Comparison of ENCODE assay signal across 1 cellular context in the genomic region with DNA sequence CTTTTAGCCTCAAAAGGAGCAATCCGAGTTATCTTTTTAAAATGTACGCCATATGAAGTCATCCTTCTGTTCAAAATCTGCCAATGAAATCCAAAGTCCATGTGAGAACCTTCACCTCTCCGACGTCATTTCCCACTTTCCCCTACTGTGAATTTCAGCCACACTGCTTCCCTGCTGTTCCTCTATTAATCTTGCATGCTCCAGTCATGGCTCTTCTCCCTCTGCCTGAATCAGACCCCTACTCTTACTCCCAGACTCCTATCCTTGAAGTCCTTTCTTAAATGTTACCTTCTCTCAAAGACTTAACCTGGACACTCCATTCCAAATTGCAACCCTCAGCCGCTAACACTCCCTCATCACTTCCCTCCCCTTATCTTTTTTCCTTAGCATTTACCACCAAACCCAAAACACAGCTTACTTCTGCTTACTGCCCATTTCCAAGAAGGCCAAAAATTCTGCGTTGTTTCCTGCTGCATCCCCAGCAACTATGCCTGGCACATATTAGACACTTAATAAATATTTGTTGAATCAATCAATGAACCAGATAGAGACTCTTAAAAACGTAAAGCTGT.
TF ChIP-seq lines count a peak whose summit lies in the region.

No MANE protein-coding gene starts in this region.

TF ChIP-seq in SK-N-SH, 30 proteins besides CTCF, POLR2A, EP300 and RAD21 (continued from another document):
- TF ChIP-seq MAX (IDR thresholded peaks at IDR 0.05; ENCODE audit: low read depth): peak; percentile 18; the same call in 1 of the 2 replicates
- TF ChIP-seq RXRA (IDR thresholded peaks at IDR 0.05; ENCODE audit: borderline replicate concordance, low read depth): no peak
- TF ChIP-seq FOXM1 (IDR thresholded peaks at IDR 0.05; ENCODE audit: low read depth): no peak
- TF ChIP-seq MXI1 (IDR thresholded peaks at IDR 0.05; ENCODE audit: low read depth, low read length): peak; percentile 56
- TF ChIP-seq GATA2 (CRISPR knock-in tag; IDR thresholded peaks at IDR 0.05): no peak
- TF ChIP-seq POLR2AphosphoS5 (IDR thresholded peaks at IDR 0.05; ENCODE audit: low read depth, low read length): 0 out of 2 replicates have a peak, but pooled peaks have one; percentile 37
- TF ChIP-seq NFIC (IDR thresholded peaks at IDR 0.05; ENCODE audit: borderline replicate concordance): no peak
- TF ChIP-seq YY1 (IDR thresholded peaks at IDR 0.05; ENCODE audit: low read depth): peak; percentile 20; the same call in 1 of the 2 replicates
- no peak for TF ChIP-seq SMC3 (IDR thresholded peaks at IDR 0.05; ENCODE audit: low read depth, low read length)
- TF ChIP-seq NRF1 (IDR thresholded peaks at IDR 0.05; ENCODE audit: low read depth, low read length): no peak
- peak; percentile 48; the same call in 1 of the 2 replicates for TF ChIP-seq GABPA (IDR thresholded peaks at IDR 0.05; ENCODE audit: low read depth)
